Comparison of ENCODE assay signal across 15 cellular contexts in the genomic region with DNA sequence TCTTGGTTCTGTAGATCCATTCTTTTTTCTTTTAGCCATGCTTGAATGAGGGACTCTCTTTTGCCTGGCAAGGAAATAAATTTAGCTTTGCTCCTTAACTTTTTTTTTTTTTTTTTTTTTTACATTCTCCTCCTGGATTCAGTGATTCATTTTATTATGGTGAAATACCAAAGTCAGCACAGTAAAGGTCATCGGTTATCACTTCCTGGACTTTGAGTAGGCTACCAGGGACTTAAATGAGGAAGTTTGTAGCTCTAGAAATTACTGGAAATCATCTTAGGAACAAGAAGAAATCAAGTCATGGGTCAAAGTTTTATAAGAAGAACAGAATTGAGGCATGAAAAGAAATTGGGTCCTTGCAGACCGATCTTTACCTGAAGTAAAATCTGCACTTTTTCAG.
A peak's percentile ranks its signal among the peaks of the same experiment; 100 is the strongest.
DNase-seq lines count a peak whose midpoint lies in the region; ATAC-seq and TF ChIP-seq lines count a peak whose summit lies in the region.
"Had no signal": no experiment of that assay in that cellular context is flagged by ENCODE, and none has a peak within 500 bp of the region (broad histone marks: within the 10 kb centered on the region; RNA-seq: fewer than 3 reads in every experiment).

No MANE protein-coding gene starts in this region.

- H3K79me1 ChIP-seq in H9 (ENCODE audit: insufficient read depth, low read depth, low read length, poor library complexity, severe bottlenecking) = no peaks in the 10 kb centered on the region

- no peak overlapping the region for H3K14ac ChIP-seq in H9 (ENCODE audit: insufficient read depth, low read length)

- H3K27me3 Mint-ChIP-seq in H9 (ENCODE audit: low read depth) = no peaks in the 10 kb centered on the region
- H3K27me3 Mint-ChIP-seq in CD4-positive, alpha-beta memory T cell = peaks cover 0 to 3% of the 10 kb centered on the region in 2 donors

- no peak overlapping the region for H2BK20ac ChIP-seq in H9 (ENCODE audit: low read depth, low read length, poor library complexity, severe bottlenecking)

- no peaks in the 10 kb centered on the region; a peak in 1 of 5 replicates for H3K9me3 Mint-ChIP-seq in H9
- no peaks in the 10 kb centered on the region for H3K9me3 Mint-ChIP-seq in CD4-positive, alpha-beta memory T cell
- H3K9me3 Mint-ChIP-seq: activated T-cell treated with anti-CD3 and anti-CD28 coated beads, Interleukin-2, amount 50 U/mL, for 72 hours; natural killer cell had no signal

- H3K9me3 ChIP-seq in H9 (ENCODE audit: control insufficient read depth, low read depth, low read length) = no peaks in the 10 kb centered on the region
- H3K9me3 ChIP-seq in CD4-positive, alpha-beta memory T cell (ENCODE audit: control insufficient read depth in 1 of 2, low read length in 2 of 2) = no peaks in the 10 kb centered on the region
- H3K9me3 ChIP-seq: SJSA1, thoracic aorta had no signal

- ATAC-seq in HG02759 (IDR thresholded peaks at IDR 0.05; ENCODE audit: unreplicated experiment) = no peak
- ATAC-seq: activated T-cell treated with anti-CD3 and anti-CD28 coated beads, Interleukin-2, amount 50 U/mL, for 72 hours; natural killer cell had no signal

- H3K27ac ChIP-seq in H9 (ENCODE audit: insufficient read length, low read depth, low read length) = no peak overlapping the region
- no peak overlapping the region for H3K27ac ChIP-seq in CD4-positive, alpha-beta memory T cell (ENCODE audit: low read depth, low read length)
- H3K27ac ChIP-seq: SJSA1, thoracic aorta had no signal

- H2AFZ ChIP-seq in H9 (ENCODE audit: low read length) = no peak overlapping the region

- H4K20me1 ChIP-seq in H9 (ENCODE audit: control insufficient read depth, insufficient read depth, insufficient read length) = no peaks in the 10 kb centered on the region

- no peak overlapping the region for H4K5ac ChIP-seq in H9 (ENCODE audit: insufficient read length, low read depth, low read length)

- no peak overlapping the region for H3K4me3 ChIP-seq in CD4-positive, alpha-beta memory T cell (ENCODE audit: low read length in 2 of 2)
- H3K4me3 ChIP-seq: SJSA1, smooth muscle cell, thoracic aorta had no signal

- H3K79me2 ChIP-seq in H9 (ENCODE audit: insufficient read depth, low read length) = no peaks in the 10 kb centered on the region

- no peaks in the 10 kb centered on the region for H3K27me3 ChIP-seq in H9 (ENCODE audit: insufficient read depth, low read length)
- H3K27me3 ChIP-seq in CD4-positive, alpha-beta memory T cell (ENCODE audit: insufficient read depth, low read length) = no peaks in the 10 kb centered on the region
- H3K27me3 ChIP-seq: SJSA1 had no signal

- H3K36me3 Mint-ChIP-seq in H9 (ENCODE audit: insufficient read depth in 1 of 3, low read depth in 3 of 3) = 0 out of 7 replicates have a peak, but pooled peaks cover 0 to 3% (median 0%) of the 10 kb centered on the region in 3 experiments
- no peaks in the 10 kb centered on the region for H3K36me3 Mint-ChIP-seq in CD4-positive, alpha-beta memory T cell
- H3K36me3 Mint-ChIP-seq: natural killer cell had no signal

- no peak overlapping the region for H2BK15ac ChIP-seq in H9 (ENCODE audit: low read depth, low read length)

- DNase-seq in LoVo (ENCODE audit: low spot score) = peak; percentile 78
- DNase-seq in amniotic epithelial cell (ENCODE audit: low read depth) = peak; percentile 86
- DNase-seq in iris pigment epithelial cell (ENCODE audit: low read depth) = peak; percentile 61
- DNase-seq in stromal cell of bone marrow (ENCODE audit: low read depth) = peak; percentile 40
- DNase-seq in H9 = no peak
- no peak for DNase-seq in CD4-positive, alpha-beta memory T cell
- DNase-seq: activated T-cell treated with anti-CD3 and anti-CD28 coated beads, Interleukin-2, amount 50 U/mL, for 72 hours; DMS 273 treated with DMSO at 0.1 percent for 48 hours; natural killer cell; NCI-H1694; NCI-H774 had no signal

- no peak overlapping the region for H3K56ac ChIP-seq in H9 (ENCODE audit: insufficient read length, low read depth, low read length)

- H2BK120ac ChIP-seq in H9 (ENCODE audit: low read depth, low read length, poor library complexity, severe bottlenecking) = no peak overlapping the region

- H3T11ph ChIP-seq in H9 (ENCODE audit: low read length) = no peak overlapping the region

- no peak overlapping the region for H3K4me2 ChIP-seq in H9 (ENCODE audit: insufficient read depth, insufficient read length, low read length)
- H3K4me2 ChIP-seq: smooth muscle cell had no signal

- H2AK5ac ChIP-seq in H9 (ENCODE audit: insufficient read length, low read length) = no peak overlapping the region

- POLR2A ChIA-PET in CD4-positive, alpha-beta memory T cell (lab: Charles Lee; ENCODE audit: partially characterized antibody) = no interaction called here

- CTCF ChIA-PET in CD4-positive, alpha-beta memory T cell (lab: Charles Lee; ENCODE audit: partially characterized antibody) = no interaction called here

- no peak for TF ChIP-seq CTCF in H9 (conservative IDR thresholded peaks at IDR 0.05)

- H3K18ac ChIP-seq in H9 (ENCODE audit: insufficient read length, low read depth, low read length) = no peak overlapping the region

- peaks cover 8% of the 10 kb centered on the region; the same call in 1 of the 2 replicates for H3K4me1 ChIP-seq in H9 (ENCODE audit: insufficient read depth, low read length)
- H3K4me1 ChIP-seq in CD4-positive, alpha-beta memory T cell (ENCODE audit: insufficient read depth, low read length) = no peaks in the 10 kb centered on the region

- no peak overlapping the region for H3K4ac ChIP-seq in H9 (ENCODE audit: low read depth, low read length)

- intact Hi-C loops in CD4-positive, alpha-beta memory T cell (cut with micrococcal nuclease) = no loop called here

- no peaks in the 10 kb centered on the region for H3K23me2 ChIP-seq in H9 (ENCODE audit: insufficient read length, low read depth, low read length, poor library complexity, severe bottlenecking)

- no peak overlapping the region for H3K23ac ChIP-seq in H9 (ENCODE audit: insufficient read length, low read depth, low read length)

- no peak overlapping the region for H3K4me3 Mint-ChIP-seq in H9
- no peak overlapping the region for H3K4me3 Mint-ChIP-seq in CD4-positive, alpha-beta memory T cell
- H3K4me3 Mint-ChIP-seq: activated T-cell treated with anti-CD3 and anti-CD28 coated beads, Interleukin-2, amount 50 U/mL, for 72 hours; natural killer cell had no signal

- WGBS in H9 (ENCODE audit: extremely low coverage, insufficient read length, low lambda C conversion rate) = no CpG with 5 or more reads among the region's 2 CpGs

- no peak overlapping the region for H3K27ac Mint-ChIP-seq in H9
- H3K27ac Mint-ChIP-seq in CD4-positive, alpha-beta memory T cell = peak overlapping the region in 1 of 7 donors; percentile 39
- H3K27ac Mint-ChIP-seq: activated T-cell treated with anti-CD3 and anti-CD28 coated beads, Interleukin-2, amount 50 U/mL, for 72 hours; natural killer cell had no signal

- H4K91ac ChIP-seq in H9 (ENCODE audit: insufficient read length, low read depth, low read length) = no peak overlapping the region

- H4K8ac ChIP-seq in H9 (replicated peaks; ENCODE audit: insufficient read length, low read depth, low read length) = no peak overlapping the region

- no peak overlapping the region for H2BK5ac ChIP-seq in H9 (ENCODE audit: insufficient read length, low read length)

- no peaks in the 10 kb centered on the region for H3K36me3 ChIP-seq in CD4-positive, alpha-beta memory T cell (ENCODE audit: insufficient read depth, low read length)
- H3K36me3 ChIP-seq: SJSA1, thoracic aorta had no signal

- H3K9ac ChIP-seq in H9 (ENCODE audit: extremely low read depth, insufficient read length, low read length) = no peak overlapping the region

- H3K4me1 Mint-ChIP-seq in H9 = peaks cover 31 to 35% of the 10 kb centered on the region in 2 experiments
- H3K4me1 Mint-ChIP-seq in CD4-positive, alpha-beta memory T cell = no peaks in the 10 kb centered on the region
- H3K4me1 Mint-ChIP-seq: natural killer cell had no signal

- H2BK12ac ChIP-seq in H9 (ENCODE audit: insufficient read length, low read depth, low read length) = no peak overlapping the region

Comparison
In these comparisons a context has a peak if more than half of its experiments do, and no peak if none do; other contexts are left out.
1. DNase-seq: peak in LoVo (single experiment), amniotic epithelial cell (single experiment), iris pigment epithelial cell (single experiment) and stromal cell of bone marrow (single experiment); none in H9 (single experiment) and CD4-positive, alpha-beta memory T cell (0 of 5).